ENCODE assay signal across 8 cellular contexts in genomic region chrX:24025741-24026402, GRCh38. TPM values are rescaled to one million over a fixed set of nuclear protein-coding genes. Genes with fewer than 3 reads are reported as not detected.
DNase-seq lines count a peak whose midpoint lies in the region; ATAC-seq and TF ChIP-seq lines count a peak whose summit lies in the region.

No MANE protein-coding gene starts in this region.

- no peaks in the 10 kb centered on the region for H3F3A ChIP-seq in Loucy (ENCODE audit: low read depth)

- intact Hi-C loops in prostate gland (cut with DNase I): loop anchor here (10.0 kb wide), 2 partner anchors 121 to 241 kb away; partner anchors contain the start of genes APOO, CXorf58 and SAT1

- peak overlapping the region; percentile 84 for H3K9ac ChIP-seq in Loucy (ENCODE audit: low read depth, low read length, poor library complexity, severe bottlenecking)

- H3K9me3 ChIP-seq in Loucy (ENCODE audit: insufficient read depth, low read depth, low read length) (no peaks in the 10 kb centered on the region), prostate gland (no peaks in the 10 kb centered on the region)

- H3K4me1 ChIP-seq in Loucy (ENCODE audit: insufficient read depth, low read length, poor library complexity, severe bottlenecking) (peaks cover 7% of the 10 kb centered on the region), prostate gland (replicated peaks) (no peaks in the 10 kb centered on the region)

- H3K27me3 Mint-ChIP-seq in activated T-cell treated with anti-CD3 and anti-CD28 coated beads, Interleukin-2, amount 50 U/mL, for 72 hours (ENCODE audit: low read depth): peaks cover 22% of the 10 kb centered on the region
- H3K27me3 Mint-ChIP-seq in glutamatergic neuron (ENCODE audit: unreplicated experiment): peaks cover 2% of the 10 kb centered on the region

- peak overlapping the region; percentile 94 for H3K27ac Mint-ChIP-seq in activated T-cell treated with anti-CD3 and anti-CD28 coated beads, Interleukin-2, amount 50 U/mL, for 72 hours
- peak overlapping the region; percentile 96 for H3K27ac Mint-ChIP-seq in glutamatergic neuron (ENCODE audit: unreplicated experiment)

- ATAC-seq in activated T-cell treated with anti-CD3 and anti-CD28 coated beads, Interleukin-2, amount 50 U/mL, for 72 hours (replicated peaks in 1 of 2): peak; percentile 36 to 42

- peaks cover 18% of the 10 kb centered on the region for H3K4me1 Mint-ChIP-seq in activated T-cell treated with anti-CD3 and anti-CD28 coated beads, Interleukin-2, amount 50 U/mL, for 72 hours (ENCODE audit: low read depth)
- H3K4me1 Mint-ChIP-seq in glutamatergic neuron (ENCODE audit: low read depth, unreplicated experiment): peaks cover 2% of the 10 kb centered on the region

- WGBS in prostate gland: 1% methylated on average over 11 of the region's 46 CpGs

- peaks cover 7 to 22% of the 10 kb centered on the region in 2 donors for H3K36me3 Mint-ChIP-seq in activated T-cell treated with anti-CD3 and anti-CD28 coated beads, Interleukin-2, amount 50 U/mL, for 72 hours (ENCODE audit: insufficient read depth in 2 of 2)
- H3K36me3 Mint-ChIP-seq in glutamatergic neuron (ENCODE audit: unreplicated experiment): no peaks in the 10 kb centered on the region

- TF ChIP-seq CTCF in Loucy (conservative IDR thresholded peaks at IDR 0.05; ENCODE audit: low read length): no peak
- TF ChIP-seq CTCF in glutamatergic neuron (IDR thresholded peaks at IDR 0.05; ENCODE audit: partially characterized antibody, unreplicated experiment): no peak
- TF ChIP-seq CTCF in prostate gland (IDR thresholded peaks at IDR 0.05): no peak

- peak overlapping the region; percentile 94 to 95 for H3K27ac ChIP-seq in prostate gland

- DNase-seq in NOMO-1 (lab: John Stamatoyannopoulos, UW; ENCODE audit: unreplicated experiment in 2 of 2) (peak; percentile 9 to 30), NOMO-1 treated with dmso at 0.1 percent for 144 hours (lab: John Stamatoyannopoulos, UW; ENCODE audit: unreplicated experiment) (no peak), H4 (ENCODE audit: low spot score) (peak; percentile 45), glutamatergic neuron (no peak), prostate gland (ENCODE audit: low spot score) (peak; percentile 5), HK-2 (ENCODE audit: unreplicated experiment) (no peak)
- DNase-seq in activated T-cell treated with anti-CD3 and anti-CD28 coated beads, Interleukin-2, amount 50 U/mL, for 72 hours: no peak

- no peaks in the 10 kb centered on the region for H3K9me2 ChIP-seq in Loucy (replicated peaks; ENCODE audit: low read depth, low read length)

- H3K4me3 ChIP-seq in Loucy (ENCODE audit: low read length, poor library complexity, severe bottlenecking) (peak overlapping the region; percentile 86), prostate gland (peak overlapping the region; percentile 69)

- H3K36me3 ChIP-seq in Loucy (ENCODE audit: insufficient read depth, low read length) (no peaks in the 10 kb centered on the region), prostate gland (no peaks in the 10 kb centered on the region)

- H3K79me2 ChIP-seq in Loucy (ENCODE audit: insufficient read depth, low read length): peaks cover 42% of the 10 kb centered on the region

- TF ChIP-seq POLR2A in prostate gland (IDR thresholded peaks at IDR 0.05): peak; percentile 40

- H4K20me1 ChIP-seq in Loucy (ENCODE audit: insufficient read depth, low read length, poor library complexity, severe bottlenecking): peaks cover 19% of the 10 kb centered on the region

- H3K27me3 ChIP-seq in Loucy (ENCODE audit: insufficient read depth, low read length, poor library complexity, severe bottlenecking): no peaks in the 10 kb centered on the region
- H3K27me3 ChIP-seq in prostate gland (replicated peaks; ENCODE audit: insufficient read depth): no peaks in the 10 kb centered on the region

- peak overlapping the region; percentile 67 for H3K4me2 ChIP-seq in Loucy (ENCODE audit: low read depth, low read length, poor library complexity, severe bottlenecking)

- H3K9me3 Mint-ChIP-seq in activated T-cell treated with anti-CD3 and anti-CD28 coated beads, Interleukin-2, amount 50 U/mL, for 72 hours: no peaks in the 10 kb centered on the region
- H3K9me3 Mint-ChIP-seq in glutamatergic neuron (ENCODE audit: unreplicated experiment): peaks cover 5% of the 10 kb centered on the region

- H3K4me3 Mint-ChIP-seq in activated T-cell treated with anti-CD3 and anti-CD28 coated beads, Interleukin-2, amount 50 U/mL, for 72 hours: peak overlapping the region; percentile 84 to 95
- H3K4me3 Mint-ChIP-seq in glutamatergic neuron (ENCODE audit: unreplicated experiment): peak overlapping the region; percentile 90

- H2AFZ ChIP-seq in Loucy (ENCODE audit: low read length): peak overlapping the region; percentile 63

RNA-seq across cellular contexts. Expression of gene KLHL15, which starts 1.1 kb away (rescaled TPM):
- 4.9 and 7.8 TPM in 2 replicates for total RNA-seq in H4 (2014; rRNA removed; shearing (Covaris generic))
- 10 to 100 TPM; 17.9 to 19.9 TPM for total RNA-seq in activated T-cell treated with anti-CD3 and anti-CD28 coated beads, Interleukin-2, amount 50 U/mL, for 72 hours
- 5.0 TPM for total RNA-seq in glutamatergic neuron (ENCODE audit: unreplicated experiment)
- 10 to 100 TPM in 1 of 2 donors, 1 to 10 TPM in 1; 4.7 to 64.6 TPM for total RNA-seq in prostate gland

RNA-seq across cellular contexts. Expression of gene EIF2S3, which starts 28.9 kb away (rescaled TPM):
- 280 and 328 TPM in 2 replicates for total RNA-seq in H4 (2014; rRNA removed; shearing (Covaris generic))
- total RNA-seq in activated T-cell treated with anti-CD3 and anti-CD28 coated beads, Interleukin-2, amount 50 U/mL, for 72 hours: 100 to 1,000 TPM; 320 to 443 TPM
- total RNA-seq in glutamatergic neuron (ENCODE audit: unreplicated experiment) (134 TPM), prostate gland (100 to 1,000 TPM; 102 to 110 TPM)

Comparison
In these comparisons a context has a peak if more than half of its experiments do, and no peak if none do; other contexts are left out.
1. DNase-seq: peak in NOMO-1 (2 of 2), H4 (single experiment) and prostate gland (single experiment); none in NOMO-1 treated with dmso at 0.1 percent for 144 hours (single experiment), activated T-cell treated with anti-CD3 and anti-CD28 coated beads, Interleukin-2, amount 50 U/mL, for 72 hours (0 of 2), glutamatergic neuron (single experiment) and HK-2 (single experiment).